8 cellular contexts compared by ENCODE assay signal in the genomic region with DNA sequence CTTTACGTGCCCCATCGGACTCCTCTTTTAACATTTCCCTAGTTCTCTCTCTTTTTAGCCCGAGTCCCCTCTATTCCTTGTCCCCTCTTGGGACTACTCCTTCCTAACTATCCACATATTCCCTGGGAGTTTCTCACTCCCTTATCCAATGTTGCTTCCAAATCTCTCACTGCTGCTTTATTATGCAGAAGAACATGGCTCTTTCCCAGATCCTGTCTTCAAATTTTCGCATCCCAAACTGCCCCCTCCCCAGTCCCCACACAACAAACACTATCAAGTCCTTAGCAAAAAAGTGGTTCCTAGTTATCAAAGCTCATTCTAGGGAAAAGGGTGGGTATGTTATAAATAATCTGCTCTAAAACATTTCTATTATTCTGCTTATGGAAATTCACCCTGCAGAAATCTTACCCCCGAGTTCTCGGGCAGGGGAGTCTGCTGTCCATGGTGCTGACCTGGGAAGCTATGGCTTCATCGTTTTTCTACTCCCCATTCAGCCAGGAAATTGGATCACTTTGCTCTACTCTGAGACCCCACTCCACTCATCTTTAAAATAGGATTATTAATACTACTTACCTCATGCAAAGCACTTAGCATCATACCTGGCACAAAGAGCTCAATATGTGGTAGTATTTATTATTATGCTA.
DNase-seq lines count a peak whose midpoint lies in the region; ATAC-seq and TF ChIP-seq lines count a peak whose summit lies in the region.

No MANE protein-coding gene starts in this region.

- no peak for TF ChIP-seq EP300 in suprapubic skin (IDR thresholded peaks at IDR 0.05)

- H3K9ac ChIP-seq in liver (ENCODE audit: low read depth in 1 of 2, low read length in 2 of 2), result no peak overlapping the region

- 40% methylated on average over 7 of the region's 7 CpGs for WGBS in liver
- WGBS in suprapubic skin, result 38% methylated on average over 7 of the region's 7 CpGs

- TF ChIP-seq RAD21 in liver (IDR thresholded peaks at IDR 0.05), result no peak

- no peak for ATAC-seq in HG03280 (IDR thresholded peaks at IDR 0.05; ENCODE audit: unreplicated experiment)

- no peak overlapping the region for H3K4me3 ChIP-seq in liver (ENCODE audit: low read depth in 1 of 3, low read length in 3 of 3)
- H3K4me3 ChIP-seq in suprapubic skin, result no peak overlapping the region

- H3K36me3 ChIP-seq in liver (ENCODE audit: control insufficient read depth in 4 of 4, insufficient read depth in 3 of 4, low read depth in 1 of 4, low read length in 3 of 4), result no peaks in the 10 kb centered on the region
- H3K36me3 ChIP-seq in suprapubic skin, result no peaks in the 10 kb centered on the region

- TF ChIP-seq CTCF in liver (IDR thresholded peaks at IDR 0.05; ENCODE audit: low read depth, low read length, missing input control) (no peak), suprapubic skin (IDR thresholded peaks at IDR 0.05) (no peak)

- H3K27ac ChIP-seq in liver (ENCODE audit: low read depth in 1 of 2, low read length in 2 of 2) (no peak overlapping the region), suprapubic skin (no peak overlapping the region)

- H3K9me3 ChIP-seq in liver (ENCODE audit: control insufficient read depth in 4 of 4, low read length in 3 of 4), result no peaks in the 10 kb centered on the region
- H3K9me3 ChIP-seq in suprapubic skin, result no peaks in the 10 kb centered on the region

- DNase-seq in ELR (ENCODE audit: low read depth) (peak; percentile 5), Kasumi-1 (lab: John Stamatoyannopoulos, UW) (peak; percentile 3 to 22), amniotic epithelial cell (ENCODE audit: low read depth) (peak; percentile 0), GF-D8 (lab: John Stamatoyannopoulos, UW) (no peak), SIG-M5 treated with dmso at 0.1 percent for 504 hours (lab: John Stamatoyannopoulos, UW; ENCODE audit: unreplicated experiment) (no peak), suprapubic skin (ENCODE audit: low spot score in 2 of 2) (no peak)

- H3K4me1 ChIP-seq in liver (ENCODE audit: control insufficient read depth in 4 of 4, insufficient read depth in 4 of 4, low read length in 3 of 4) (no peaks in the 10 kb centered on the region), suprapubic skin (no peaks in the 10 kb centered on the region)

- no peak for TF ChIP-seq POLR2A in suprapubic skin (IDR thresholded peaks at IDR 0.05)

- H3K27me3 ChIP-seq in liver (ENCODE audit: control insufficient read depth in 4 of 4, insufficient read depth in 4 of 4, low read length in 3 of 4) (no peaks in the 10 kb centered on the region), suprapubic skin (no peaks in the 10 kb centered on the region)

TF ChIP-seq in liver, 16 proteins besides CTCF, POLR2A, EP300 and RAD21:
- TF ChIP-seq, protein P1, sequence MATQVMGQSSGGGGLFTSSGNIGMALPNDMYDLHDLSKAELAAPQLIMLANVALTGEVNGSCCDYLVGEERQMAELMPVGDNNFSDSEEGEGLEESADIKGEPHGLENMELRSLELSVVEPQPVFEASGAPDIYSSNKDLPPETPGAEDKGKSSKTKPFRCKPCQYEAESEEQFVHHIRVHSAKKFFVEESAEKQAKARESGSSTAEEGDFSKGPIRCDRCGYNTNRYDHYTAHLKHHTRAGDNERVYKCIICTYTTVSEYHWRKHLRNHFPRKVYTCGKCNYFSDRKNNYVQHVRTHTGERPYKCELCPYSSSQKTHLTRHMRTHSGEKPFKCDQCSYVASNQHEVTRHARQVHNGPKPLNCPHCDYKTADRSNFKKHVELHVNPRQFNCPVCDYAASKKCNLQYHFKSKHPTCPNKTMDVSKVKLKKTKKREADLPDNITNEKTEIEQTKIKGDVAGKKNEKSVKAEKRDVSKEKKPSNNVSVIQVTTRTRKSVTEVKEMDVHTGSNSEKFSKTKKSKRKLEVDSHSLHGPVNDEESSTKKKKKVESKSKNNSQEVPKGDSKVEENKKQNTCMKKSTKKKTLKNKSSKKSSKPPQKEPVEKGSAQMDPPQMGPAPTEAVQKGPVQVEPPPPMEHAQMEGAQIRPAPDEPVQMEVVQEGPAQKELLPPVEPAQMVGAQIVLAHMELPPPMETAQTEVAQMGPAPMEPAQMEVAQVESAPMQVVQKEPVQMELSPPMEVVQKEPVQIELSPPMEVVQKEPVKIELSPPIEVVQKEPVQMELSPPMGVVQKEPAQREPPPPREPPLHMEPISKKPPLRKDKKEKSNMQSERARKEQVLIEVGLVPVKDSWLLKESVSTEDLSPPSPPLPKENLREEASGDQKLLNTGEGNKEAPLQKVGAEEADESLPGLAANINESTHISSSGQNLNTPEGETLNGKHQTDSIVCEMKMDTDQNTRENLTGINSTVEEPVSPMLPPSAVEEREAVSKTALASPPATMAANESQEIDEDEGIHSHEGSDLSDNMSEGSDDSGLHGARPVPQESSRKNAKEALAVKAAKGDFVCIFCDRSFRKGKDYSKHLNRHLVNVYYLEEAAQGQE (IDR thresholded peaks at IDR 0.05), result peak; percentile 100
- TF ChIP-seq TAF1 (conservative IDR thresholded peaks at IDR 0.05) (no peak), NR2F2 (IDR thresholded peaks at IDR 0.05) (no peak), ZBTB33 (IDR thresholded peaks at IDR 0.05) (no peak), EGR1 (IDR thresholded peaks at IDR 0.05; ENCODE audit: low read depth in 2 of 2) (no peak)
TF ChIP-seq in liver: peak in this region for 1.

Comparison
In these comparisons a context has a peak if more than half of its experiments do, and no peak if none do; other contexts are left out.
1. DNase-seq: peak in ELR (single experiment), Kasumi-1 (2 of 2) and amniotic epithelial cell (single experiment); none in GF-D8 (single experiment), SIG-M5 treated with dmso at 0.1 percent for 504 hours (single experiment) and suprapubic skin (0 of 2).